In genomic region chr7:50781371-50781770, GRCh38 we compare ENCODE assay signal across 1 cellular context.
TF ChIP-seq lines count a peak whose summit lies in the region.

No MANE protein-coding gene starts in this region.

TF ChIP-seq in H1, 55 proteins besides CTCF, POLR2A, EP300 and RAD21:
- no peak for TF ChIP-seq YY1 (IDR thresholded peaks at IDR 0.05; ENCODE audit: low read depth, low read length)
- TF ChIP-seq KDM1A (IDR thresholded peaks at IDR 0.05; ENCODE audit: borderline replicate concordance, low read length): no peak
- TF ChIP-seq CTBP2 (IDR thresholded peaks at IDR 0.05; ENCODE audit: borderline replicate concordance, insufficient read depth, insufficient read length, low read length): no peak
- TF ChIP-seq CHD2 (IDR thresholded peaks at IDR 0.05; ENCODE audit: low read length): no peak
- no peak for TF ChIP-seq TAF1 (IDR thresholded peaks at IDR 0.05; ENCODE audit: low read depth, low read length)
- no peak for TF ChIP-seq SP2 (IDR thresholded peaks at IDR 0.05; ENCODE audit: low read length)
- TF ChIP-seq HDAC6 (IDR thresholded peaks at IDR 0.05; ENCODE audit: low read depth, low read length): no peak
- no peak for TF ChIP-seq EZH2 (IDR thresholded peaks at IDR 0.05; ENCODE audit: low read depth, low read length, severe bottlenecking)
- TF ChIP-seq CREB1 (IDR thresholded peaks at IDR 0.05): no peak
- TF ChIP-seq RNF2 (IDR thresholded peaks at IDR 0.05; ENCODE audit: borderline replicate concordance, low read depth, low read length, missing control alignments, poor library complexity, severe bottlenecking): no peak
- no peak for TF ChIP-seq BACH1 (IDR thresholded peaks at IDR 0.05; ENCODE audit: low read length)
- TF ChIP-seq GTF2F1 (IDR thresholded peaks at IDR 0.05; ENCODE audit: borderline replicate concordance, low read depth, low read length): no peak
- no peak for TF ChIP-seq TAF7 (optimal IDR thresholded peaks at IDR 0.05; ENCODE audit: borderline replicate concordance, low read depth, low read length)
- no peak for TF ChIP-seq BRCA1 (IDR thresholded peaks at IDR 0.05; ENCODE audit: low read depth, low read length)
- TF ChIP-seq KDM5A (IDR thresholded peaks at IDR 0.05; ENCODE audit: low read length): no peak
TF ChIP-seq in H1: peak in this region for 0.
